In genomic region chr4:102827674-102828496, GRCh38 we compare ENCODE assay signal across 8 cellular contexts. TPM values are rescaled to one million over a fixed set of nuclear protein-coding genes. Genes with fewer than 3 reads are reported as not detected.
DNase-seq lines count a peak whose midpoint lies in the region; ATAC-seq, FAIRE-seq and TF ChIP-seq lines count a peak whose summit lies in the region.

No MANE protein-coding gene starts in this region.

- H3K4me1 Mint-ChIP-seq in activated T-helper 2 cell treated with anti-CD3 and anti-CD28 coated beads, Interferon-gamma antibody, Interleukin-2, Interleukin-4, amounts not matched to agents 10 μg/mL and 5 μg/mL and 100 μg/mL, durations not matched to agents 14 hours and 24 hours and 36 hours (ENCODE audit: low read depth) = peaks cover 28% of the 10 kb centered on the region
- H3K4me1 Mint-ChIP-seq in naive thymus-derived CD8-positive, alpha-beta T cell = peaks cover 18 to 38% (median 32%) of the 10 kb centered on the region in 4 donors
- H3K4me1 Mint-ChIP-seq in stimulated activated naive B cell treated with anti-CD40 and anti-IgM and Interleukin-4, amounts not matched to agents 10 μg/mL and 1 μg/mL and 100 μg/mL, for 72 hours = peaks cover 17 to 31% of the 10 kb centered on the region in 2 donors

- POLR2A ChIA-PET in naive thymus-derived CD8-positive, alpha-beta T cell (lab: Charles Lee) = interaction anchor here (0.7 to 7.7 kb wide), 37 partner anchors 11 to 1481 kb away, joined by 3 to 237 read pairs (median 4); partner anchors contain the start of genes BDH2, CISD2, MANBA and NFKB1

- peak overlapping the region; percentile 98 for H3K4me3 ChIP-seq in fibroblast of pulmonary artery (replicated peaks; ENCODE audit: low read depth, low read length)

- peak; percentile 91 for FAIRE-seq in H54 (lab: Jason Lieb, UNC)

- H3K36me3 Mint-ChIP-seq in activated T-helper 2 cell treated with anti-CD3 and anti-CD28 coated beads, Interferon-gamma antibody, Interleukin-2, Interleukin-4, amounts not matched to agents 10 μg/mL and 5 μg/mL and 100 μg/mL, durations not matched to agents 14 hours and 24 hours and 36 hours (ENCODE audit: low read depth) = peaks cover 9% of the 10 kb centered on the region
- H3K36me3 Mint-ChIP-seq in naive thymus-derived CD8-positive, alpha-beta T cell = peaks cover 0 to 14% (median 7%) of the 10 kb centered on the region in 3 donors
- peaks cover 4 to 12% of the 10 kb centered on the region in 2 donors for H3K36me3 Mint-ChIP-seq in stimulated activated naive B cell treated with anti-CD40 and anti-IgM and Interleukin-4, amounts not matched to agents 10 μg/mL and 1 μg/mL and 100 μg/mL, for 72 hours

- no peak overlapping the region for H3K27ac Mint-ChIP-seq in activated T-helper 2 cell treated with anti-CD3 and anti-CD28 coated beads, Interferon-gamma antibody, Interleukin-2, Interleukin-4, amounts not matched to agents 10 μg/mL and 5 μg/mL and 100 μg/mL, durations not matched to agents 14 hours and 24 hours and 36 hours
- no peak overlapping the region for H3K27ac Mint-ChIP-seq in naive thymus-derived CD8-positive, alpha-beta T cell
- H3K27ac Mint-ChIP-seq in stimulated activated naive B cell treated with anti-CD40 and anti-IgM and Interleukin-4, amounts not matched to agents 10 μg/mL and 1 μg/mL and 100 μg/mL, for 72 hours = no peak overlapping the region

- intact Hi-C loops in activated T-helper 2 cell treated with anti-CD3 and anti-CD28 coated beads, Interferon-gamma antibody, Interleukin-2, Interleukin-4, amounts not matched to agents 10 μg/mL and 5 μg/mL and 100 μg/mL, durations not matched to agents 14 hours and 24 hours and 36 hours (cut with micrococcal nuclease) = loop anchor here (1.0 to 5.0 kb wide), 14 partner anchors 9 to 1481 kb away; partner anchors contain the start of genes CISD2, PPP3CA, SLC39A8 and SLC9B1

- H3K27me3 Mint-ChIP-seq in activated T-helper 2 cell treated with anti-CD3 and anti-CD28 coated beads, Interferon-gamma antibody, Interleukin-2, Interleukin-4, amounts not matched to agents 10 μg/mL and 5 μg/mL and 100 μg/mL, durations not matched to agents 14 hours and 24 hours and 36 hours (ENCODE audit: low read depth) = no peaks in the 10 kb centered on the region
- H3K27me3 Mint-ChIP-seq in naive thymus-derived CD8-positive, alpha-beta T cell = peaks cover 0 to 5% (median 0%) of the 10 kb centered on the region in 5 donors
- H3K27me3 Mint-ChIP-seq in stimulated activated naive B cell treated with anti-CD40 and anti-IgM and Interleukin-4, amounts not matched to agents 10 μg/mL and 1 μg/mL and 100 μg/mL, for 72 hours = no peaks in the 10 kb centered on the region

- ATAC-seq in naive thymus-derived CD8-positive, alpha-beta T cell = peak; percentile 76
- ATAC-seq in stimulated activated naive B cell treated with anti-CD40 and anti-IgM and Interleukin-4, amounts not matched to agents 10 μg/mL and 1 μg/mL and 100 μg/mL, for 72 hours (replicated peaks) = peak; percentile 77

- H3K9me3 Mint-ChIP-seq in activated T-helper 2 cell treated with anti-CD3 and anti-CD28 coated beads, Interferon-gamma antibody, Interleukin-2, Interleukin-4, amounts not matched to agents 10 μg/mL and 5 μg/mL and 100 μg/mL, durations not matched to agents 14 hours and 24 hours and 36 hours = no peaks in the 10 kb centered on the region
- no peaks in the 10 kb centered on the region for H3K9me3 Mint-ChIP-seq in naive thymus-derived CD8-positive, alpha-beta T cell
- no peaks in the 10 kb centered on the region for H3K9me3 Mint-ChIP-seq in stimulated activated naive B cell treated with anti-CD40 and anti-IgM and Interleukin-4, amounts not matched to agents 10 μg/mL and 1 μg/mL and 100 μg/mL, for 72 hours

- DNase-seq in ELR (ENCODE audit: low read depth) (peak; percentile 100), H54 (ENCODE audit: insufficient read length, low spot score) (peak; percentile 43), LoVo (ENCODE audit: low spot score) (peak; percentile 98), RPMI8226 (peak; percentile 97), fibroblast of pulmonary artery (ENCODE audit: low read depth) (peak; percentile 100)
- DNase-seq in activated T-helper 2 cell treated with anti-CD3 and anti-CD28 coated beads, Interferon-gamma antibody, Interleukin-2, Interleukin-4, amounts not matched to agents 10 μg/mL and 5 μg/mL and 100 μg/mL, durations not matched to agents 14 hours and 24 hours and 36 hours (ENCODE audit: low spot score) = peak; percentile 99
- DNase-seq in naive thymus-derived CD8-positive, alpha-beta T cell = peak; percentile 91 to 100 (median 99)
- peak; percentile 100 for DNase-seq in stimulated activated naive B cell treated with anti-CD40 and anti-IgM and Interleukin-4, amounts not matched to agents 10 μg/mL and 1 μg/mL and 100 μg/mL, for 72 hours

- H3K4me3 Mint-ChIP-seq in activated T-helper 2 cell treated with anti-CD3 and anti-CD28 coated beads, Interferon-gamma antibody, Interleukin-2, Interleukin-4, amounts not matched to agents 10 μg/mL and 5 μg/mL and 100 μg/mL, durations not matched to agents 14 hours and 24 hours and 36 hours (ENCODE audit: low read depth) = no peak overlapping the region
- no peak overlapping the region for H3K4me3 Mint-ChIP-seq in naive thymus-derived CD8-positive, alpha-beta T cell
- H3K4me3 Mint-ChIP-seq in stimulated activated naive B cell treated with anti-CD40 and anti-IgM and Interleukin-4, amounts not matched to agents 10 μg/mL and 1 μg/mL and 100 μg/mL, for 72 hours = no peak overlapping the region

- TF ChIP-seq CTCF in fibroblast of pulmonary artery (IDR thresholded peaks at IDR 0.05; ENCODE audit: low read length, missing control alignments) = no peak

- peak; percentile 32; the same call in 1 of the 2 replicates for TF ChIP-seq POLR2A in H54 (IDR thresholded peaks at IDR 0.05; ENCODE audit: low read depth, low read length)

RNA-seq across cellular contexts. Expression of gene UBE2D3, which starts 0.5 kb away (rescaled TPM):
- 429 and 432 TPM in 2 replicates for total RNA-seq in activated T-helper 2 cell treated with anti-CD3 and anti-CD28 coated beads, Interferon-gamma antibody, Interleukin-2, Interleukin-4, amounts not matched to agents 10 μg/mL and 5 μg/mL and 100 μg/mL, durations not matched to agents 14 hours and 24 hours and 36 hours
- total RNA-seq in naive thymus-derived CD8-positive, alpha-beta T cell = 100 to 1,000 TPM; 385 to 400 TPM
- polyA plus RNA-seq in naive thymus-derived CD8-positive, alpha-beta T cell = 100 to 1,000 TPM; 415 to 475 (median 426) TPM

RNA-seq across cellular contexts. Expression of gene CISD2, which starts 40.9 kb away (rescaled TPM):
- total RNA-seq in activated T-helper 2 cell treated with anti-CD3 and anti-CD28 coated beads, Interferon-gamma antibody, Interleukin-2, Interleukin-4, amounts not matched to agents 10 μg/mL and 5 μg/mL and 100 μg/mL, durations not matched to agents 14 hours and 24 hours and 36 hours = 50.8 and 51.4 TPM in 2 replicates
- total RNA-seq in naive thymus-derived CD8-positive, alpha-beta T cell = 10 to 100 TPM; 13.7 to 14.0 TPM
- 10 to 100 TPM; 20.2 to 30.5 (median 24.6) TPM for polyA plus RNA-seq in naive thymus-derived CD8-positive, alpha-beta T cell

Comparison
In these comparisons a context has a peak if more than half of its experiments do, and no peak if none do; other contexts are left out.
1. Peak in every context shown above with its lines: DNase-seq, ATAC-seq and H3K4me3 ChIP-seq.
2. DNase-seq: peak in every context shown above with its lines; median percentile 100 in ELR; 100 in fibroblast of pulmonary artery; 100 in stimulated activated naive B cell treated with anti-CD40 and anti-IgM and Interleukin-4, amounts not matched to agents 10 μg/mL and 1 μg/mL and 100 μg/mL, for 72 hours; 99 in activated T-helper 2 cell treated with anti-CD3 and anti-CD28 coated beads, Interferon-gamma antibody, Interleukin-2, Interleukin-4, amounts not matched to agents 10 μg/mL and 5 μg/mL and 100 μg/mL, durations not matched to agents 14 hours and 24 hours and 36 hours; 99 in naive thymus-derived CD8-positive, alpha-beta T cell; 98 in LoVo; 97 in RPMI8226; 43 in H54.